10 cellular contexts compared by ENCODE assay signal in the genomic region with DNA sequence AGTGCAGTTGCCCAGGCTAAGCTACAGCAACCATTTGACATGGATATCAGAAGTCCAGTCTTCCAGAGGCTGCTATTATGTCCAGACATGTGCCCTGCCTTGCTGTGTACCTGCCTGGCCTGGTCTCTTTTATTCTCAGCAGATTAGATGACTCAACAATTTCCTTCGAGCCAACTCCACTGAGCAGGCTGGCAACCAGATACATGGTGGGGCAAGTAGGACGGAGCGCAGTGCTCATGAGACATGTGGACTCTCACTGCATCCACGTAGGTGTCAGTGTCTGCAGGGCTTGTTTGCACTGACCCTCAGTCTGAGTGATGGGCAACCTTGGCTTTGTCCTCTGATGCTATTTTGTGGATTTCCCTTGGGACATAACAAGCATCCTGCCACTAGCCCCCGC. TPM values are rescaled to one million over a fixed set of nuclear protein-coding genes. Genes with fewer than 3 reads are reported as not detected.
"Had no signal": no experiment of that assay in that cellular context is flagged by ENCODE, and none has a peak within 500 bp of the region (broad histone marks: within the 10 kb centered on the region; RNA-seq: fewer than 3 reads in every experiment).

No MANE protein-coding gene starts in this region.

- H3K36me3 ChIP-seq: HAP-1 had no signal

- H3K4me1 ChIP-seq: HAP-1 had no signal

- ATAC-seq: HCT116 had no signal

- FAIRE-seq: HTR-8/SVneo had no signal

- H3K27ac ChIP-seq: GM23248 had no signal

- H3K9me3 ChIP-seq: HAP-1 had no signal

- DNase-seq: GM23248, GOT3, H7, HFFc6, KG1 had no signal

- H3K4me3 ChIP-seq: GM23248, HAP-1 had no signal

RNA-seq across cellular contexts. Expression of gene MAGEA11, which starts 7.2 kb away (rescaled TPM):
- total RNA-seq: GM23248, HT-29 had no signal
- polyA plus RNA-seq: GM23248, IgD-negative memory B cell had no signal
